9 cellular contexts compared by ENCODE assay signal in the genomic region with DNA sequence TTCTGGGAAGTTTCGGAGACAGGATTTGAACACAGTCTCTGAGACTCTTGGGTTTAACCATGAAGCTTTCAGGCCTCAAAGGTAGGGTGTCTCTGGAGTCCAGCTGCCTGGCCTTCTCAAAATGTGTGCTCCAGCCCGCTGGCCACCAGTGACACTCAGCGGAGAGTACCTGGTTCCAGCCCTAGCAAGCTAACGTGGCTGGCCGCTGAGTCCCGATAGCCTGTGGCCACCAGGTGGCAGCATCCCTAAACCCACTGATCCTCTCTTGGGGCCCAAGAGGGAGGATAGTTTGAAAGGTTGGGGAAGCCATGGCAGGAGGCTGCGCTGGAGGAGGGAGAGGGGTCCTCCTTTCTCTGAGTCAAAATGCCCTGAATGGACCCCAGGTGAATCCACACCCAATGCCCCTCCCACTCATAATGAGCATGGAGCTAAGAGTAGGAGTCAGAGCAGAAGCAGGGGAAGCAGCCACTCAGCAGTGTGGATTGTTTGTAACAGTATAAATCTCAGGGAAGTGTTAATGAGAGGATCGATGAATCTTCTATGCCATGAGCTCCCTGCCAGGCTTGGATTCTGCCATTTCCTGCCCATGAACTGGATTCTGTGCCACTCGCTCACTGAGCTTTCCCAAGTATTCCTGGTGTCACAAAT. TPM values are rescaled to one million over a fixed set of nuclear protein-coding genes. Genes with fewer than 3 reads are reported as not detected.
DNase-seq lines count a peak whose midpoint lies in the region; ATAC-seq and TF ChIP-seq lines count a peak whose summit lies in the region.
"Had no signal": no experiment of that assay in that cellular context is flagged by ENCODE, and none has a peak within 500 bp of the region (broad histone marks: within the 10 kb centered on the region; RNA-seq: fewer than 3 reads in every experiment).

No MANE protein-coding gene starts in this region.

- H3K4me1 Mint-ChIP-seq in activated T-helper 2 cell treated with anti-CD3 and anti-CD28 coated beads, Interferon-gamma antibody, Interleukin-2, Interleukin-4, amounts not matched to agents 10 μg/mL and 5 μg/mL and 100 μg/mL, durations not matched to agents 14 hours and 24 hours and 36 hours (ENCODE audit: low read depth): no peaks in the 10 kb centered on the region
- H3K4me1 Mint-ChIP-seq in glutamatergic neuron (ENCODE audit: low read depth, unreplicated experiment): peaks cover 4% of the 10 kb centered on the region
- H3K4me1 Mint-ChIP-seq in progenitor cell of endocrine pancreas (ENCODE audit: low read depth): no peaks in the 10 kb centered on the region

- H3K36me3 Mint-ChIP-seq in activated T-helper 2 cell treated with anti-CD3 and anti-CD28 coated beads, Interferon-gamma antibody, Interleukin-2, Interleukin-4, amounts not matched to agents 10 μg/mL and 5 μg/mL and 100 μg/mL, durations not matched to agents 14 hours and 24 hours and 36 hours (ENCODE audit: low read depth): no peaks in the 10 kb centered on the region
- H3K36me3 Mint-ChIP-seq in glutamatergic neuron (ENCODE audit: unreplicated experiment) (peaks cover 4% of the 10 kb centered on the region), progenitor cell of endocrine pancreas (ENCODE audit: insufficient read depth) (no peaks in the 10 kb centered on the region)

- peak; percentile 58 for DNase-seq in COR-L47 (lab: John Stamatoyannopoulos, UW)
- peak; percentile 74 for DNase-seq in HT-29 (ENCODE audit: low spot score)
- DNase-seq in RPMI7951 (ENCODE audit: low read depth): peak; percentile 58
- DNase-seq in activated T-helper 2 cell treated with anti-CD3 and anti-CD28 coated beads, Interferon-gamma antibody, Interleukin-2, Interleukin-4, amounts not matched to agents 10 μg/mL and 5 μg/mL and 100 μg/mL, durations not matched to agents 14 hours and 24 hours and 36 hours (ENCODE audit: low spot score): peak; percentile 34
- DNase-seq in glutamatergic neuron: peak; percentile 86
- peak; percentile 50 for DNase-seq in progenitor cell of endocrine pancreas (ENCODE audit: low spot score, unreplicated experiment)

- no peak overlapping the region for H3K4me3 Mint-ChIP-seq in activated T-helper 2 cell treated with anti-CD3 and anti-CD28 coated beads, Interferon-gamma antibody, Interleukin-2, Interleukin-4, amounts not matched to agents 10 μg/mL and 5 μg/mL and 100 μg/mL, durations not matched to agents 14 hours and 24 hours and 36 hours (ENCODE audit: low read depth)
- H3K4me3 Mint-ChIP-seq in glutamatergic neuron (ENCODE audit: unreplicated experiment) (no peak overlapping the region), progenitor cell of endocrine pancreas (ENCODE audit: low read depth) (no peak overlapping the region)

- H3K27ac Mint-ChIP-seq in activated T-helper 2 cell treated with anti-CD3 and anti-CD28 coated beads, Interferon-gamma antibody, Interleukin-2, Interleukin-4, amounts not matched to agents 10 μg/mL and 5 μg/mL and 100 μg/mL, durations not matched to agents 14 hours and 24 hours and 36 hours: no peak overlapping the region
- H3K27ac Mint-ChIP-seq in glutamatergic neuron (ENCODE audit: unreplicated experiment) (no peak overlapping the region), progenitor cell of endocrine pancreas (no peak overlapping the region)

- H3K9me3 Mint-ChIP-seq in activated T-helper 2 cell treated with anti-CD3 and anti-CD28 coated beads, Interferon-gamma antibody, Interleukin-2, Interleukin-4, amounts not matched to agents 10 μg/mL and 5 μg/mL and 100 μg/mL, durations not matched to agents 14 hours and 24 hours and 36 hours: no peaks in the 10 kb centered on the region
- H3K9me3 Mint-ChIP-seq in glutamatergic neuron (ENCODE audit: unreplicated experiment): peaks cover 5% of the 10 kb centered on the region
- H3K9me3 Mint-ChIP-seq in progenitor cell of endocrine pancreas (ENCODE audit: low read depth): no peaks in the 10 kb centered on the region

- intact Hi-C loops in activated T-helper 2 cell treated with anti-CD3 and anti-CD28 coated beads, Interferon-gamma antibody, Interleukin-2, Interleukin-4, amounts not matched to agents 10 μg/mL and 5 μg/mL and 100 μg/mL, durations not matched to agents 14 hours and 24 hours and 36 hours (cut with micrococcal nuclease): no loop called here

- peak; percentile 86 for TF ChIP-seq CTCF in glutamatergic neuron (IDR thresholded peaks at IDR 0.05; ENCODE audit: partially characterized antibody, unreplicated experiment)
- TF ChIP-seq CTCF in progenitor cell of endocrine pancreas (IDR thresholded peaks at IDR 0.05; ENCODE audit: unreplicated experiment): peak; percentile 79

- ATAC-seq in GM19463 (IDR thresholded peaks at IDR 0.05; ENCODE audit: unreplicated experiment): peak; percentile 38
- ATAC-seq in GM19324 (IDR thresholded peaks at IDR 0.05; ENCODE audit: low FRiP score, unreplicated experiment): no peak

- H3K27me3 Mint-ChIP-seq in activated T-helper 2 cell treated with anti-CD3 and anti-CD28 coated beads, Interferon-gamma antibody, Interleukin-2, Interleukin-4, amounts not matched to agents 10 μg/mL and 5 μg/mL and 100 μg/mL, durations not matched to agents 14 hours and 24 hours and 36 hours (ENCODE audit: low read depth): peaks cover 21% of the 10 kb centered on the region
- H3K27me3 Mint-ChIP-seq in glutamatergic neuron (ENCODE audit: unreplicated experiment): peaks cover 3% of the 10 kb centered on the region
- peaks cover 47% of the 10 kb centered on the region for H3K27me3 Mint-ChIP-seq in progenitor cell of endocrine pancreas

RNA-seq across cellular contexts. Expression of a gene that starts 5.4 kb away (rescaled TPM):
- not detected in 2 replicates for total RNA-seq in HT-29 (2014; rRNA removed; shearing (Covaris generic))
- total RNA-seq in RPMI7951 (2014; rRNA removed; shearing (Covaris generic)): not detected in 2 replicates
- total RNA-seq in activated T-helper 2 cell treated with anti-CD3 and anti-CD28 coated beads, Interferon-gamma antibody, Interleukin-2, Interleukin-4, amounts not matched to agents 10 μg/mL and 5 μg/mL and 100 μg/mL, durations not matched to agents 14 hours and 24 hours and 36 hours: not detected in 2 replicates
- total RNA-seq in glutamatergic neuron (ENCODE audit: unreplicated experiment): not detected
- not detected in 2 replicates for total RNA-seq in progenitor cell of endocrine pancreas
- total RNA-seq: T-helper 2 cell treated with Interferon-gamma antibody and Interleukin-4, amounts not matched to agents 100 ng/mL and 5 ng/mL, for 36 hours had no signal

RNA-seq across cellular contexts. Expression of a gene that starts 10.4 kb away (rescaled TPM):
- not detected in 2 replicates for total RNA-seq in HT-29 (2014; rRNA removed; shearing (Covaris generic))
- not detected in 2 replicates for total RNA-seq in RPMI7951 (2014; rRNA removed; shearing (Covaris generic))
- total RNA-seq in activated T-helper 2 cell treated with anti-CD3 and anti-CD28 coated beads, Interferon-gamma antibody, Interleukin-2, Interleukin-4, amounts not matched to agents 10 μg/mL and 5 μg/mL and 100 μg/mL, durations not matched to agents 14 hours and 24 hours and 36 hours: not detected in 2 replicates
- total RNA-seq in glutamatergic neuron (ENCODE audit: unreplicated experiment): not detected
- not detected in 2 replicates for total RNA-seq in progenitor cell of endocrine pancreas
- total RNA-seq: T-helper 2 cell treated with Interferon-gamma antibody and Interleukin-4, amounts not matched to agents 100 ng/mL and 5 ng/mL, for 36 hours had no signal

RNA-seq across cellular contexts. Expression of a gene that starts 58.5 kb away (rescaled TPM):
- 566 and 576 TPM in 2 replicates for total RNA-seq in HT-29 (2014; rRNA removed; shearing (Covaris generic))
- 235 and 252 TPM in 2 replicates for total RNA-seq in RPMI7951 (2014; rRNA removed; shearing (Covaris generic))
- total RNA-seq in activated T-helper 2 cell treated with anti-CD3 and anti-CD28 coated beads, Interferon-gamma antibody, Interleukin-2, Interleukin-4, amounts not matched to agents 10 μg/mL and 5 μg/mL and 100 μg/mL, durations not matched to agents 14 hours and 24 hours and 36 hours: 285 and 302 TPM in 2 replicates
- 215 TPM for total RNA-seq in glutamatergic neuron (ENCODE audit: unreplicated experiment)
- total RNA-seq in progenitor cell of endocrine pancreas: 311 and 319 TPM in 2 replicates

Comparison
In these comparisons a context has a peak if more than half of its experiments do, and no peak if none do; other contexts are left out.
1. DNase-seq: peak in every context shown above with its lines; median percentile 86 in glutamatergic neuron; 74 in HT-29; 58 in COR-L47; 58 in RPMI7951; 50 in progenitor cell of endocrine pancreas; 34 in activated T-helper 2 cell treated with anti-CD3 and anti-CD28 coated beads, Interferon-gamma antibody, Interleukin-2, Interleukin-4, amounts not matched to agents 10 μg/mL and 5 μg/mL and 100 μg/mL, durations not matched to agents 14 hours and 24 hours and 36 hours.